ENCODE assay signal across 21 cellular contexts in the genomic region with DNA sequence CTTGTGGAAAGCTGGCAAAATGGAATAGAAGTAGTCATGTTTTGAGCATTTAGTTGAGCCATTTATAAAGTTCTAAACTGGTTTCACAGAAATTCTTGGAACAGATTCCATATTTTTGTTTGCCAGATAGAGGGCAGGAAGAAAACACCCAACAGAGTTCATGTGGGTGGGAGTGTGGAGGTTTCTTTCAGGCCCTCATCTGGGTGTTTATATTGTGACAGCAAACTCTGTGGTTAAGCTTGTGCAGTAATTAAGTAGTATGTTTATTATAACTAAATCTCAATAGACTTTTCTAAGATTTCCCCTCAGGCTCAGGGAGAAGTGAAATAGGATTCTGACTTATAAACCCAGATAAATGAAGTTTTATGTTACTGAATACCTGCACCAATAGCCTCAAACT. TPM values are rescaled to one million over a fixed set of nuclear protein-coding genes. Genes with fewer than 3 reads are reported as not detected.
DNase-seq lines count a peak whose midpoint lies in the region; ATAC-seq, FAIRE-seq and TF ChIP-seq lines count a peak whose summit lies in the region.
"Had no signal": no experiment of that assay in that cellular context is flagged by ENCODE, and none has a peak within 500 bp of the region (broad histone marks: within the 10 kb centered on the region; RNA-seq: fewer than 3 reads in every experiment).

No MANE protein-coding gene starts in this region.

- no peak for TF ChIP-seq RAD21 in HepG2 (CRISPR knock-in tag; IDR thresholded peaks at IDR 0.05)

- POLR2A ChIA-PET in HepG2 (lab: Yijun Ruan, JAX), result no interaction called here
- POLR2A ChIA-PET in PC-9 (lab: Charles Lee; ENCODE audit: unreplicated experiment), result no interaction called here

- H2AFZ ChIP-seq in HepG2 (ENCODE audit: low read length) (no peak overlapping the region), PC-9 (no peak overlapping the region)

- intact Hi-C loops in right lobe of liver (cut with DNase I), result no loop called here
- intact Hi-C loops in HepG2 (cut with micrococcal nuclease; ENCODE audit: unreplicated experiment), result no loop called here
- intact Hi-C loops in PC-9 (cut with micrococcal nuclease; ENCODE audit: unreplicated experiment), result no loop called here

- H4K20me1 ChIP-seq in HepG2 (ENCODE audit: insufficient read depth, low read length) (0 out of 2 replicates have a peak, but pooled peaks cover 7% of the 10 kb centered on the region), PC-9 (ENCODE audit: insufficient read depth) (peaks cover 25% of the 10 kb centered on the region; the same call in 1 of the 2 replicates)

- H3F3A ChIP-seq in PC-9 (ENCODE audit: insufficient read depth, low read depth), result peaks cover 22% of the 10 kb centered on the region

- TF ChIP-seq POLR2A in right lobe of liver (IDR thresholded peaks at IDR 0.05), result no peak
- TF ChIP-seq POLR2A in HepG2 (IDR thresholded peaks at IDR 0.05; ENCODE audit: insufficient read depth in 1 of 2, low read depth in 2 of 2, low read length in 2 of 2), result no peak

- H3K36me3 ChIP-seq in right lobe of liver (no peaks in the 10 kb centered on the region), HepG2 (replicated peaks in 1 of 2; ENCODE audit: control insufficient read depth in 1 of 2, insufficient read depth in 2 of 2, low read length in 2 of 2) (peaks cover 0 to 5% of the 10 kb centered on the region in 2 experiments; a peak in 1 of 5 replicates), adipocyte (ENCODE audit: control insufficient read depth, insufficient read depth, low read length, severe bottlenecking) (no peaks in the 10 kb centered on the region), PC-9 (ENCODE audit: low read depth) (no peaks in the 10 kb centered on the region)
- H3K36me3 ChIP-seq: brain microvascular endothelial cell had no signal

- peaks cover 5% of the 10 kb centered on the region for H3K79me2 ChIP-seq in HepG2 (ENCODE audit: insufficient read depth, low read length)
- H3K79me2 ChIP-seq in PC-9 (ENCODE audit: low read depth), result peaks cover 47% of the 10 kb centered on the region

- no peaks in the 10 kb centered on the region for H3K9me2 ChIP-seq in PC-9 (ENCODE audit: insufficient read depth)

- H3K4me3 ChIP-seq in right lobe of liver (no peak overlapping the region), HepG2 (replicated peaks in 1 of 3; ENCODE audit: insufficient read depth in 1 of 3, low read depth in 2 of 3, low read length in 3 of 3) (no peak overlapping the region), adipocyte (ENCODE audit: low read length) (no peak overlapping the region), PC-9 (no peak overlapping the region)

- H3K9me3 ChIP-seq in right lobe of liver (no peaks in the 10 kb centered on the region), HepG2 (ENCODE audit: low read length) (no peaks in the 10 kb centered on the region), adipocyte (ENCODE audit: control insufficient read depth, low read length) (no peaks in the 10 kb centered on the region), PC-9 (ENCODE audit: insufficient read depth, low read depth) (no peaks in the 10 kb centered on the region)

- DNase-seq in right lobe of liver, result no peak
- DNase-seq in HepG2 (ENCODE audit: low spot score), result no peak
- peak; percentile 49 for DNase-seq in adipocyte (ENCODE audit: low read depth)
- peak; percentile 45 for DNase-seq in medulla oblongata (ENCODE audit: extremely low spot score)
- DNase-seq in D341Med (ENCODE audit: low spot score), result no peak
- no peak for DNase-seq in PC-9
- no peak for DNase-seq in AML-193 (lab: John Stamatoyannopoulos, UW)
- DNase-seq in NCI-H2171 (lab: John Stamatoyannopoulos, UW), result no peak
- DNase-seq: brain microvascular endothelial cell; COR-L47; effector CD8-positive, alpha-beta T cell; naive thymus-derived CD4-positive, alpha-beta T cell; NCI-H1105; NCI-H2227 treated with DMSO at 0.1 percent for 48 hours; NK-92 treated with Interleukin-12 subunit alpha and Interleukin-12 subunit beta, amount 100 ng/mL, for 24 hours; SHP77 treated with DMSO at 0.1 percent for 48 hours; stimulated activated CD4-positive, alpha-beta T cell treated with anti-CD3 and anti-CD28 coated beads, Interleukin-15, amount 100 ng/mL, for 24 hours; stimulated activated naive CD8-positive, alpha-beta T cell treated with anti-CD3 and anti-CD28 coated beads, Interleukin-15, amount 100 ng/mL, for 72 hours had no signal

- TF ChIP-seq CTCF in right lobe of liver (IDR thresholded peaks at IDR 0.05) (no peak), HepG2 (CRISPR knock-in tag; IDR thresholded peaks at IDR 0.05) (no peak), PC-9 (conservative IDR thresholded peaks at IDR 0.05) (no peak)

- no peak for FAIRE-seq in HepG2 (lab: Jason Lieb, UNC)
- FAIRE-seq: G401.6, GM12891 had no signal

- H3K4me2 ChIP-seq in HepG2 (ENCODE audit: low read depth, low read length) (no peak overlapping the region), PC-9 (no peak overlapping the region)

- ATAC-seq in right lobe of liver (peak; percentile 42 to 52 (median 48)), HepG2 (no peak)
- ATAC-seq: activated CD4-positive, CD25-positive, alpha-beta regulatory T cell treated with anti-CD3 and anti-CD28 coated beads, Interleukin-2, amount 50 U/mL, for 24 hours; naive thymus-derived CD4-positive, alpha-beta T cell; stimulated activated naive CD8-positive, alpha-beta T cell treated with anti-CD3 and anti-CD28 coated beads, Interleukin-15, amount 100 ng/mL, for 72 hours had no signal

- no peak for TF ChIP-seq EP300 in HepG2 (IDR thresholded peaks at IDR 0.05; ENCODE audit: low read depth in 2 of 2, low read length in 2 of 2)
- TF ChIP-seq EP300 in HepG2 (CRISPR knock-in tag; IDR thresholded peaks at IDR 0.05; ENCODE audit: borderline replicate concordance), result no peak

- CTCF ChIA-PET in HepG2 (lab: Yijun Ruan, JAX; ENCODE audit: low intra/inter-chr PET ratio, low total read pairs), result no interaction called here
- CTCF ChIA-PET in PC-9 (lab: Charles Lee), result interaction anchor here (1.3 kb wide), 1 partner anchor 10 kb away, joined by 4 read pairs; no protein-coding TSS in a partner anchor

- no TSS peak for BruUV-seq in HepG2 (replicated peaks; lab: Mats Ljungman, UMichigan)
- BruUV-seq in PC-9 (replicated peaks; lab: Mats Ljungman, UMichigan), result no TSS peak

- H3K27me3 ChIP-seq in right lobe of liver (no peaks in the 10 kb centered on the region), HepG2 (ENCODE audit: control insufficient read depth in 1 of 2, insufficient read depth in 2 of 2, low read length in 2 of 2) (no peaks in the 10 kb centered on the region), adipocyte (replicated peaks; ENCODE audit: control insufficient read depth, insufficient read depth, low read length) (no peaks in the 10 kb centered on the region), PC-9 (ENCODE audit: insufficient read depth, low read depth) (no peaks in the 10 kb centered on the region)
- H3K27me3 ChIP-seq: brain microvascular endothelial cell had no signal

- H3K9ac ChIP-seq in HepG2 (ENCODE audit: insufficient read depth, low read depth, low read length) (no peak overlapping the region), adipocyte (ENCODE audit: low read length) (no peak overlapping the region)

- H3K27ac ChIP-seq in right lobe of liver (peak overlapping the region; percentile 2 to 49 (median 31)), HepG2 (ENCODE audit: extremely low read length, insufficient read depth, low read length) (no peak overlapping the region), PC-9 (no peak overlapping the region)
- H3K27ac ChIP-seq: brain microvascular endothelial cell had no signal

- in situ Hi-C loops in HepG2 (cut with HindIII; ENCODE audit: extremely low pct_ligation_motif_present, low pct_unique_long_range_greater_than_20kb), result no loop called here

- H3K4me1 ChIP-seq in right lobe of liver, result peaks cover 0 to 44% (median 11%) of the 10 kb centered on the region in 4 donors
- 0 out of 2 replicates have a peak, but pooled peaks cover 14% of the 10 kb centered on the region for H3K4me1 ChIP-seq in HepG2 (ENCODE audit: insufficient read depth, low read length)
- peaks cover 31% of the 10 kb centered on the region for H3K4me1 ChIP-seq in adipocyte (ENCODE audit: control insufficient read depth, insufficient read depth, low read length)
- H3K4me1 ChIP-seq in PC-9 (replicated peaks; ENCODE audit: insufficient read depth), result peaks cover 16% of the 10 kb centered on the region

RNA-seq across cellular contexts. Expression of a gene that starts 57.4 kb away (rescaled TPM):
- total RNA-seq in right lobe of liver, result 10 to 100 TPM; 10.7 to 26.6 (median 16.9) TPM
- total RNA-seq in HepG2 (2016; rRNA removed; fragmentation: Illumina TruSeq; extraction: Trizol), result 6.6 and 9.1 TPM in 2 replicates
- 16.1 and 16.2 TPM in 2 replicates for total RNA-seq in HepG2 (2016; cell fraction: cytosol; rRNA removed; fragmentation: Illumina TruSeq; extraction: Trizol; ENCODE audit: low read depth)
- 5.8 and 9.4 TPM in 2 replicates for total RNA-seq in HepG2 (2016; cell fraction: insoluble cytoplasmic fraction; rRNA removed; fragmentation: Illumina TruSeq; extraction: Trizol)
- 9.0 and 12.3 TPM in 2 replicates for total RNA-seq in HepG2 (2016; cell fraction: membrane; rRNA removed; fragmentation: Illumina TruSeq; extraction: Trizol)
- total RNA-seq in HepG2 (2016; cell fraction: nucleus; rRNA removed; fragmentation: Illumina TruSeq; extraction: Trizol), result 11.6 and 15.6 TPM in 2 replicates
- polyA plus RNA-seq in HepG2 (2011; rRNA removed), result 8.9 and 10.8 TPM in 2 replicates
- 9.6 and 10.2 TPM in 2 replicates for polyA plus RNA-seq in HepG2 (2011; cell fraction: cytosol; rRNA removed)
- polyA plus RNA-seq in HepG2 (2011; cell fraction: nucleus; rRNA removed), result 8.3 and 9.2 TPM in 2 replicates
- 15.1 and 20.8 TPM in 2 replicates for polyA plus RNA-seq in HepG2 (2012)
- 10.5 and 11.9 TPM in 2 replicates for polyA plus RNA-seq in HepG2 (2016; cell fraction: cytosol; fragmentation: Illumina TruSeq; extraction: Trizol; ENCODE audit: low read depth)
- 20.3 and 26.4 TPM in 2 replicates for polyA plus RNA-seq in HepG2 (2016; cell fraction: insoluble cytoplasmic fraction; fragmentation: Illumina TruSeq; extraction: Trizol; ENCODE audit: low read depth)
- polyA plus RNA-seq in HepG2 (2016; cell fraction: membrane; fragmentation: Illumina TruSeq; extraction: Trizol; ENCODE audit: low read depth), result 27.5 and 28.3 TPM in 2 replicates
- 33.3 and 34.0 TPM in 2 replicates for polyA plus RNA-seq in HepG2 (2016; cell fraction: nucleus; fragmentation: Illumina TruSeq; extraction: Trizol; ENCODE audit: insufficient read depth, low read depth)
- 42.1 and 63.4 TPM in 2 replicates for polyA minus RNA-seq in HepG2 (2011; rRNA and poly(A)+ RNA removed; ENCODE audit: low replicate concordance)
- 18.7 and 19.3 TPM in 2 replicates for polyA minus RNA-seq in HepG2 (2011; cell fraction: cytosol; rRNA and poly(A)+ RNA removed)
- 14.2 and 16.1 TPM in 2 replicates for polyA minus RNA-seq in HepG2 (2011; cell fraction: nucleus; rRNA and poly(A)+ RNA removed)
- 27.1 and 44.7 TPM in 2 replicates for total RNA-seq in PC-9 (2021)

Comparison
In these comparisons a context has a peak if more than half of its experiments do, and no peak if none do; other contexts are left out.
1. H3K27ac ChIP-seq: peak in right lobe of liver (3 of 3); none in HepG2 (single experiment) and PC-9 (single experiment).
2. DNase-seq: peak in adipocyte (single experiment) and medulla oblongata (single experiment); none in right lobe of liver (0 of 3), HepG2 (single experiment), D341Med (single experiment), PC-9 (0 of 2), AML-193 (0 of 2) and NCI-H2171 (single experiment).